25 cellular contexts compared by ENCODE assay signal in the genomic region with DNA sequence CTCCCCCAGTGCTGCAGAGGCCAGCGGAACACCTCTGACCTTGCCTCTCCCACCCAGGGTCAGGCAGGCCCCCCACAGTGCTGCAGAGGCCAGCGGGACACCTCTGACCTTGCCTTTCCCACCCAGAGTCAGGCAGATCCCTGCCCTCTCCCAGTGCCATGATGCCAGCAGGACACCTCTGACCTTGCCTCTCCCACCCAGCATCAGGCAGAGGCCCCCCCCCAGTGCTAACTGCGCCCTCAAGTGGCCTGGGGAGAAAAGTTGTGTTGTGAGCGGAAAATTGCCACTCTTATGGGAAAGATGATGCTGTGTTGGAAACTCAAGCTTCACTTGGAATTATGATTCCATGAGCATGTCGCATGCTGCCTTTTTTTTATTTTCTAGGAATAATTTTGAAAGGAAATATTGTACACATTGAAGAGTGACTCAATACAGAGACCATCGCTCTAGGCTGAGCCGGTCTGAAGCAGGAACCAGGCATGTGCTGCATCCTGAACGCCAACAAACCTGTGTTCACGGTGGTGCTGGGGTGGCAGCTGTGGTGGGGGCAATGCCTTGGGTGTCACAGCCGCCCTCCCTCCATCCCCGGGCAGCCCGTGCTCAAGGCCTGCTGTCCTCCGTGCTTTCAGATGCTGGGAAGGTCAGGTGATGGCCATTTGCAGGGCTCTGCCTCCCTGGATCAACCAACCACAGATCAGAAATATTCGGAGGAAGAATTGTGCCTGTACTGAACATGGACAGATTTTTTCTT.
DNase-seq lines count a peak whose midpoint lies in the region; ATAC-seq and TF ChIP-seq lines count a peak whose summit lies in the region.
"Had no signal": no experiment of that assay in that cellular context is flagged by ENCODE, and none has a peak within 500 bp of the region (broad histone marks: within the 10 kb centered on the region; RNA-seq: fewer than 3 reads in every experiment).

No MANE protein-coding gene starts in this region.

- H3K79me2 ChIP-seq in H9 (ENCODE audit: insufficient read depth, low read length), result no peaks in the 10 kb centered on the region
- H3K79me2 ChIP-seq in osteoblast (ENCODE audit: insufficient read depth, low read length), result no peaks in the 10 kb centered on the region

- H3T11ph ChIP-seq in H9 (ENCODE audit: low read length), result no peak overlapping the region

- ATAC-seq in HG02678 (IDR thresholded peaks at IDR 0.05; ENCODE audit: unreplicated experiment), result no peak
- ATAC-seq: stimulated activated memory B cell treated with anti-CD40 and anti-IgM and Interleukin-4, amounts not matched to agents 10 μg/mL and 1 μg/mL and 100 μg/mL, for 72 hours had no signal

- peaks cover 3% of the 10 kb centered on the region for H3K23me2 ChIP-seq in H9 (ENCODE audit: insufficient read length, low read depth, low read length, poor library complexity, severe bottlenecking)

- H3K27me3 ChIP-seq in H9 (ENCODE audit: insufficient read depth, low read length) (peaks cover 7% of the 10 kb centered on the region; the same call in 1 of the 2 replicates), osteoblast (ENCODE audit: insufficient read depth, low read length) (no peaks in the 10 kb centered on the region)

- no peak for DNase-seq in H9
- DNase-seq in glutamatergic neuron, result no peak
- DNase-seq in osteoblast (ENCODE audit: insufficient read length, low spot score, missing footprints), result peak; percentile 32
- DNase-seq in NK-92 (lab: John Stamatoyannopoulos, UW; ENCODE audit: unreplicated experiment), result no peak
- no peak for DNase-seq in KG1 (lab: John Stamatoyannopoulos, UW)
- DNase-seq in HuH-7.5 (ENCODE audit: low spot score), result no peak
- DNase-seq: activated CD4-positive, alpha-beta T cell treated with anti-CD3 and anti-CD28 coated beads for 4 hours; activated naive CD4-positive, alpha-beta T cell treated with Interleukin-2 at 50 U/mL for 16 hours; activated T-cell treated with anti-CD3 and anti-CD28 coated beads, Interleukin-2, amount 50 U/mL, for 24 hours; amniotic stem cell; C1 segment of cervical spinal cord; caudate nucleus; dermis blood vessel endothelial cell; mammary epithelial cell; NCI-H146; NCI-H510A; NK-92 treated with Interleukin-12 subunit alpha and Interleukin-12 subunit beta, amount 100 ng/mL, for 24 hours; occipital lobe; stimulated activated CD4-positive, alpha-beta T cell treated with anti-CD3 and anti-CD28 coated beads, Interleukin-4, amount 100 ng/mL, for 1 hour had no signal

- H4K5ac ChIP-seq in H9 (ENCODE audit: insufficient read length, low read depth, low read length), result no peak overlapping the region

- H2BK5ac ChIP-seq in H9 (ENCODE audit: insufficient read length, low read length), result no peak overlapping the region

- H4K20me1 ChIP-seq in H9 (ENCODE audit: control insufficient read depth, insufficient read depth, insufficient read length) (no peaks in the 10 kb centered on the region), osteoblast (ENCODE audit: insufficient read depth, low read length) (no peaks in the 10 kb centered on the region)

- H3K4me3 Mint-ChIP-seq in H9 (no peak overlapping the region; a peak in 1 of 5 replicates), glutamatergic neuron (ENCODE audit: unreplicated experiment) (no peak overlapping the region)
- H3K4me3 Mint-ChIP-seq: activated T-cell treated with anti-CD3 and anti-CD28 coated beads, Interleukin-2, amount 50 U/mL, for 24 hours; stimulated activated memory B cell treated with anti-CD40 and anti-IgM and Interleukin-4, amounts not matched to agents 10 μg/mL and 1 μg/mL and 100 μg/mL, for 72 hours; T-helper 1 cell treated with Interleukin-12 subunit alpha and Interleukin-12 subunit beta and Interleukin-4 antibody, amounts not matched to agents 30 μg/mL and 1 μg/mL, for 36 hours had no signal

- no peak overlapping the region for H2BK12ac ChIP-seq in H9 (ENCODE audit: insufficient read length, low read depth, low read length)

- no peak overlapping the region for H3K56ac ChIP-seq in H9 (ENCODE audit: insufficient read length, low read depth, low read length)

- peaks cover 2 to 3% of the 10 kb centered on the region in 2 experiments; a peak in 2 of 5 replicates for H3K9me3 Mint-ChIP-seq in H9
- H3K9me3 Mint-ChIP-seq in glutamatergic neuron (ENCODE audit: unreplicated experiment), result peaks cover 1% of the 10 kb centered on the region
- H3K9me3 Mint-ChIP-seq: activated T-cell treated with anti-CD3 and anti-CD28 coated beads, Interleukin-2, amount 50 U/mL, for 24 hours; T-helper 1 cell treated with Interleukin-12 subunit alpha and Interleukin-12 subunit beta and Interleukin-4 antibody, amounts not matched to agents 30 μg/mL and 1 μg/mL, for 36 hours had no signal

- no peak overlapping the region for H3K27ac ChIP-seq in H9 (ENCODE audit: insufficient read length, low read depth, low read length)
- no peak overlapping the region for H3K27ac ChIP-seq in VCaP
- no peak overlapping the region for H3K27ac ChIP-seq in osteoblast (ENCODE audit: low read depth, low read length)
- H3K27ac ChIP-seq: KMS-11, SK-N-MC had no signal

- peaks cover 0 to 4% (median 4%) of the 10 kb centered on the region in 3 experiments; a peak in 2 of 7 replicates for H3K36me3 Mint-ChIP-seq in H9 (ENCODE audit: insufficient read depth in 1 of 3, low read depth in 3 of 3)
- H3K36me3 Mint-ChIP-seq in glutamatergic neuron (ENCODE audit: unreplicated experiment), result no peaks in the 10 kb centered on the region
- H3K36me3 Mint-ChIP-seq: stimulated activated memory B cell treated with anti-CD40 and anti-IgM and Interleukin-4, amounts not matched to agents 10 μg/mL and 1 μg/mL and 100 μg/mL, for 72 hours had no signal

- peak; percentile 59 for TF ChIP-seq CTCF in H9 (conservative IDR thresholded peaks at IDR 0.05)
- TF ChIP-seq CTCF in VCaP (conservative IDR thresholded peaks at IDR 0.05), result peak; percentile 22; the same call in 1 of the 2 replicates
- TF ChIP-seq CTCF in glutamatergic neuron (IDR thresholded peaks at IDR 0.05; ENCODE audit: partially characterized antibody, unreplicated experiment), result peak; percentile 8
- no peak for TF ChIP-seq CTCF in osteoblast (IDR thresholded peaks at IDR 0.05; ENCODE audit: extremely low read depth, low read depth, low read length)

- H3K4ac ChIP-seq in H9 (ENCODE audit: low read depth, low read length), result no peak overlapping the region

- no peak overlapping the region for H4K8ac ChIP-seq in H9 (replicated peaks; ENCODE audit: insufficient read length, low read depth, low read length)

- H3K4me1 Mint-ChIP-seq in H9, result peaks cover 51 to 55% of the 10 kb centered on the region in 2 experiments
- H3K4me1 Mint-ChIP-seq in glutamatergic neuron (ENCODE audit: low read depth, unreplicated experiment), result peaks cover 12% of the 10 kb centered on the region
- H3K4me1 Mint-ChIP-seq: stimulated activated memory B cell treated with anti-CD40 and anti-IgM and Interleukin-4, amounts not matched to agents 10 μg/mL and 1 μg/mL and 100 μg/mL, for 72 hours had no signal

- H3K4me3 ChIP-seq in osteoblast (ENCODE audit: insufficient read depth, low read length), result no peak overlapping the region
- H3K4me3 ChIP-seq: SK-N-MC had no signal

- H2AFZ ChIP-seq in H9 (ENCODE audit: low read length) (no peak overlapping the region), osteoblast (ENCODE audit: low read length) (no peak overlapping the region)

- peaks cover 4% of the 10 kb centered on the region; the same call in 1 of the 2 replicates for H3K4me1 ChIP-seq in H9 (ENCODE audit: insufficient read depth, low read length)
- no peaks in the 10 kb centered on the region for H3K4me1 ChIP-seq in osteoblast (ENCODE audit: insufficient read depth, low read length)

- no peak overlapping the region for H2BK15ac ChIP-seq in H9 (ENCODE audit: low read depth, low read length)

- H3K14ac ChIP-seq in H9 (ENCODE audit: insufficient read depth, low read length), result no peak overlapping the region; the same call in 1 of the 2 replicates

- no peaks in the 10 kb centered on the region for H3K36me3 ChIP-seq in osteoblast (ENCODE audit: insufficient read depth, low read length)

- no peak overlapping the region for H3K18ac ChIP-seq in H9 (ENCODE audit: insufficient read length, low read depth, low read length)

- H3K9me3 ChIP-seq in H9 (ENCODE audit: control insufficient read depth, low read depth, low read length) (no peaks in the 10 kb centered on the region), osteoblast (ENCODE audit: low read depth, low read length) (no peaks in the 10 kb centered on the region)

- H2AK5ac ChIP-seq in H9 (ENCODE audit: insufficient read length, low read length), result no peak overlapping the region

- H4K91ac ChIP-seq in H9 (ENCODE audit: insufficient read length, low read depth, low read length), result no peak overlapping the region

- no peak overlapping the region for H3K23ac ChIP-seq in H9 (ENCODE audit: insufficient read length, low read depth, low read length)

- H2BK20ac ChIP-seq in H9 (ENCODE audit: low read depth, low read length, poor library complexity, severe bottlenecking), result no peak overlapping the region

- H3K4me2 ChIP-seq in H9 (ENCODE audit: insufficient read depth, insufficient read length, low read length) (no peak overlapping the region), osteoblast (ENCODE audit: insufficient read depth, low read length) (no peak overlapping the region)
- H3K4me2 ChIP-seq: KMS-11 had no signal

- no peaks in the 10 kb centered on the region for H3K79me1 ChIP-seq in H9 (ENCODE audit: insufficient read depth, low read depth, low read length, poor library complexity, severe bottlenecking)

- H3K27ac Mint-ChIP-seq in H9 (no peak overlapping the region), glutamatergic neuron (ENCODE audit: unreplicated experiment) (no peak overlapping the region)
- H3K27ac Mint-ChIP-seq: activated T-cell treated with anti-CD3 and anti-CD28 coated beads, Interleukin-2, amount 50 U/mL, for 24 hours; stimulated activated memory B cell treated with anti-CD40 and anti-IgM and Interleukin-4, amounts not matched to agents 10 μg/mL and 1 μg/mL and 100 μg/mL, for 72 hours; T-helper 1 cell treated with Interleukin-12 subunit alpha and Interleukin-12 subunit beta and Interleukin-4 antibody, amounts not matched to agents 30 μg/mL and 1 μg/mL, for 36 hours had no signal

- no peak overlapping the region for H3K9ac ChIP-seq in H9 (ENCODE audit: extremely low read depth, insufficient read length, low read length)
- H3K9ac ChIP-seq: KMS-11 had no signal

- H3K27me3 Mint-ChIP-seq in H9 (ENCODE audit: low read depth), result peaks cover 70% of the 10 kb centered on the region
- peaks cover 14% of the 10 kb centered on the region for H3K27me3 Mint-ChIP-seq in glutamatergic neuron (ENCODE audit: unreplicated experiment)
- H3K27me3 Mint-ChIP-seq: stimulated activated memory B cell treated with anti-CD40 and anti-IgM and Interleukin-4, amounts not matched to agents 10 μg/mL and 1 μg/mL and 100 μg/mL, for 72 hours had no signal

- no peak overlapping the region for H2BK120ac ChIP-seq in H9 (ENCODE audit: low read depth, low read length, poor library complexity, severe bottlenecking)

- no CpG with 5 or more reads among the region's 14 CpGs for WGBS in H9 (ENCODE audit: extremely low coverage, insufficient read length, low lambda C conversion rate)
